In genomic region chr9:73565833-73566465, GRCh38 we compare ENCODE assay signal across 8 cellular contexts.
DNase-seq lines count a peak whose midpoint lies in the region; ATAC-seq and TF ChIP-seq lines count a peak whose summit lies in the region.

No MANE protein-coding gene starts in this region.

- TF ChIP-seq CTCF in Calu3 (IDR thresholded peaks at IDR 0.05; ENCODE audit: unreplicated experiment): no peak

- H3K4me1 Mint-ChIP-seq in Calu3 (ENCODE audit: low read depth, unreplicated experiment): no peaks in the 10 kb centered on the region

- CTCF ChIA-PET in Calu3 (lab: Charles Lee): interaction anchor here (0.5 to 1.2 kb wide), 4 partner anchors 296 to 561 kb away, joined by 3 to 17 read pairs (median 4); no protein-coding TSS in a partner anchor

- H3K9me3 Mint-ChIP-seq in Calu3 (ENCODE audit: low read depth, unreplicated experiment): no peaks in the 10 kb centered on the region

- no TSS peak for BruUV-seq in Calu3 (replicated peaks; lab: Mats Ljungman, UMichigan)

- H3K27me3 Mint-ChIP-seq in Calu3 (ENCODE audit: unreplicated experiment): no peaks in the 10 kb centered on the region

- ATAC-seq in HG03442 (IDR thresholded peaks at IDR 0.05; ENCODE audit: unreplicated experiment): peak; percentile 52
- no peak for ATAC-seq in GM21619 (IDR thresholded peaks at IDR 0.05; ENCODE audit: unreplicated experiment)

- no peaks in the 10 kb centered on the region for H3K36me3 Mint-ChIP-seq in Calu3 (ENCODE audit: insufficient read depth, unreplicated experiment)

- DNase-seq in Calu3 (peak; percentile 41), anterior cingulate cortex (lab: John Stamatoyannopoulos, UW) (peak in 36 of 58 donors; percentile 0 to 67 (median 16)), kidney tubule cell (ENCODE audit: low spot score) (peak; percentile 34), NCI-H345 treated with DMSO at 0.1 percent for 48 hours (lab: John Stamatoyannopoulos, UW; ENCODE audit: unreplicated experiment) (no peak), NCI-H510A (lab: John Stamatoyannopoulos, UW) (no peak), amniotic stem cell (lab: John Stamatoyannopoulos, UW) (no peak)

- H3K4me3 Mint-ChIP-seq in Calu3 (ENCODE audit: low read depth, unreplicated experiment): no peak overlapping the region

- intact Hi-C loops in Calu3 (cut with micrococcal nuclease; ENCODE audit: unreplicated experiment): loop anchor here (1.0 to 10.0 kb wide), 3 partner anchors 221 to 366 kb away; no protein-coding TSS in a partner anchor

- H3K27ac Mint-ChIP-seq in Calu3 (ENCODE audit: unreplicated experiment): no peak overlapping the region

Comparison
In these comparisons a context has a peak if more than half of its experiments do, and no peak if none do; other contexts are left out.
1. DNase-seq: peak in Calu3 (single experiment), anterior cingulate cortex (36 of 58) and kidney tubule cell (single experiment); none in NCI-H345 treated with DMSO at 0.1 percent for 48 hours (single experiment), NCI-H510A (single experiment) and amniotic stem cell (single experiment).